1 cellular context compared by ENCODE assay signal in genomic region chr6:75213732-75214131, GRCh38.
TF ChIP-seq lines count a peak whose summit lies in the region.

No MANE protein-coding gene starts in this region.

TF ChIP-seq in GM23338, 12 proteins besides CTCF, POLR2A, EP300 and RAD21:
- no peak for TF ChIP-seq ZNF462 (CRISPR knock-in tag; IDR thresholded peaks at IDR 0.05)
- no peak for TF ChIP-seq ZNF114 (CRISPR knock-in tag; IDR thresholded peaks at IDR 0.05)
- TF ChIP-seq STAT1 (IDR thresholded peaks at IDR 0.05; ENCODE audit: unreplicated experiment): no peak
- no peak for TF ChIP-seq ZNF331 (CRISPR knock-in tag; IDR thresholded peaks at IDR 0.05; ENCODE audit: low read depth)
- no peak for TF ChIP-seq REST (IDR thresholded peaks at IDR 0.05; ENCODE audit: unreplicated experiment)
- TF ChIP-seq EZH2phosphoT487 (IDR thresholded peaks at IDR 0.05; ENCODE audit: unreplicated experiment): no peak
- TF ChIP-seq POLR2AphosphoS5 (IDR thresholded peaks at IDR 0.05; ENCODE audit: low read depth): no peak
- TF ChIP-seq ETS1 (IDR thresholded peaks at IDR 0.05): no peak
- TF ChIP-seq NANOG (IDR thresholded peaks at IDR 0.05; ENCODE audit: borderline replicate concordance): no peak
- no peak for TF ChIP-seq CREB1 (CRISPR knock-in tag; IDR thresholded peaks at IDR 0.05; ENCODE audit: low read depth)
- no peak for TF ChIP-seq JUNB (IDR thresholded peaks at IDR 0.05; ENCODE audit: unreplicated experiment)
- no peak for TF ChIP-seq EZH2 (IDR thresholded peaks at IDR 0.05; ENCODE audit: low read depth, unreplicated experiment)
